In genomic region chr17:51430581-51430980, GRCh38 we compare ENCODE assay signal across 16 cellular contexts.
DNase-seq lines count a peak whose midpoint lies in the region; FAIRE-seq lines count a peak whose summit lies in the region.
"Had no signal": no experiment of that assay in that cellular context is flagged by ENCODE, and none has a peak within 500 bp of the region (broad histone marks: within the 10 kb centered on the region; RNA-seq: fewer than 3 reads in every experiment).

No MANE protein-coding gene starts in this region.

- WGBS in small intestine, 3 donors: 86 to 88% (median 87%) methylated on average over 5 of the region's 5 CpGs

- no peaks in the 10 kb centered on the region for H3K9me3 Mint-ChIP-seq in activated T-cell treated with anti-CD3 and anti-CD28 coated beads, Interleukin-2, amount 50 U/mL, for 24 hours
- H3K9me3 Mint-ChIP-seq in CD4-positive, alpha-beta memory T cell: no peaks in the 10 kb centered on the region
- no peaks in the 10 kb centered on the region for H3K9me3 Mint-ChIP-seq in activated CD4-positive, alpha-beta memory T cell treated with anti-CD3 and anti-CD28 coated beads, Interleukin-2, amount 10 ng/mL, durations not matched to agents 7 days and 5 days

- H3K27ac ChIP-seq in CD4-positive, alpha-beta memory T cell (ENCODE audit: low read depth, low read length): peak overlapping the region; percentile 84
- H3K27ac ChIP-seq in small intestine (ENCODE audit: low read depth in 1 of 2, low read length in 1 of 2): no peak overlapping the region
- H3K27ac ChIP-seq: KMS-11 had no signal

- no peak for FAIRE-seq in small intestine (lab: Jason Lieb, UNC)
- FAIRE-seq: D721Med had no signal

- H3K4me1 ChIP-seq in CD4-positive, alpha-beta memory T cell (ENCODE audit: insufficient read depth, low read length): peaks cover 68% of the 10 kb centered on the region
- no peaks in the 10 kb centered on the region for H3K4me1 ChIP-seq in small intestine (ENCODE audit: control insufficient read depth in 2 of 2, insufficient read depth in 1 of 2, low read depth in 1 of 2, low read length in 1 of 2)

- no peaks in the 10 kb centered on the region for H3K9me3 ChIP-seq in CD4-positive, alpha-beta memory T cell (ENCODE audit: control insufficient read depth in 1 of 2, low read length in 2 of 2)
- no peaks in the 10 kb centered on the region for H3K9me3 ChIP-seq in small intestine (ENCODE audit: control insufficient read depth, low read depth)

- no peaks in the 10 kb centered on the region for H3K27me3 ChIP-seq in CD4-positive, alpha-beta memory T cell (ENCODE audit: insufficient read depth, low read length)
- H3K27me3 ChIP-seq in small intestine (ENCODE audit: control insufficient read depth in 2 of 2, insufficient read depth in 2 of 2, low read length in 2 of 2): no peaks in the 10 kb centered on the region

- CTCF ChIA-PET in CD4-positive, alpha-beta memory T cell (lab: Charles Lee; ENCODE audit: partially characterized antibody): interaction anchor here (0.8 to 1.5 kb wide), 2 partner anchors 31 to 59 kb away, joined by 3 to 5 read pairs; no protein-coding TSS in a partner anchor
- CTCF ChIA-PET in activated CD4-positive, alpha-beta memory T cell treated with anti-CD3 and anti-CD28 coated beads, Interleukin-2, amount 10 ng/mL, durations not matched to agents 7 days and 5 days (lab: Charles Lee): no interaction called here

- H3K27me3 Mint-ChIP-seq in activated T-cell treated with anti-CD3 and anti-CD28 coated beads, Interleukin-2, amount 50 U/mL, for 24 hours: no peaks in the 10 kb centered on the region
- no peaks in the 10 kb centered on the region for H3K27me3 Mint-ChIP-seq in CD4-positive, alpha-beta memory T cell
- H3K27me3 Mint-ChIP-seq in activated CD4-positive, alpha-beta memory T cell treated with anti-CD3 and anti-CD28 coated beads, Interleukin-2, amount 10 ng/mL, durations not matched to agents 7 days and 5 days: no peaks in the 10 kb centered on the region

- peaks cover 68% of the 10 kb centered on the region for H3K4me1 Mint-ChIP-seq in activated T-cell treated with anti-CD3 and anti-CD28 coated beads, Interleukin-2, amount 50 U/mL, for 24 hours (ENCODE audit: low read depth)
- peaks cover 57 to 70% (median 64%) of the 10 kb centered on the region in 4 donors for H3K4me1 Mint-ChIP-seq in CD4-positive, alpha-beta memory T cell
- H3K4me1 Mint-ChIP-seq in activated CD4-positive, alpha-beta memory T cell treated with anti-CD3 and anti-CD28 coated beads, Interleukin-2, amount 10 ng/mL, durations not matched to agents 7 days and 5 days: peaks cover 73% of the 10 kb centered on the region

- intact Hi-C loops in CD4-positive, alpha-beta memory T cell (cut with micrococcal nuclease): no loop called here

- H3K36me3 Mint-ChIP-seq in activated T-cell treated with anti-CD3 and anti-CD28 coated beads, Interleukin-2, amount 50 U/mL, for 24 hours (ENCODE audit: low read depth): peaks cover 4% of the 10 kb centered on the region
- H3K36me3 Mint-ChIP-seq in CD4-positive, alpha-beta memory T cell: no peaks in the 10 kb centered on the region
- H3K36me3 Mint-ChIP-seq in activated CD4-positive, alpha-beta memory T cell treated with anti-CD3 and anti-CD28 coated beads, Interleukin-2, amount 10 ng/mL, durations not matched to agents 7 days and 5 days (ENCODE audit: low read depth): no peaks in the 10 kb centered on the region

- peak overlapping the region; percentile 84 for H3K27ac Mint-ChIP-seq in activated T-cell treated with anti-CD3 and anti-CD28 coated beads, Interleukin-2, amount 50 U/mL, for 24 hours
- H3K27ac Mint-ChIP-seq in CD4-positive, alpha-beta memory T cell: peak overlapping the region; percentile 81 to 99 (median 96)
- peak overlapping the region; percentile 83 for H3K27ac Mint-ChIP-seq in activated CD4-positive, alpha-beta memory T cell treated with anti-CD3 and anti-CD28 coated beads, Interleukin-2, amount 10 ng/mL, durations not matched to agents 7 days and 5 days
- H3K27ac Mint-ChIP-seq: H9 had no signal

- DNase-seq in activated T-cell treated with anti-CD3 and anti-CD28 coated beads, Interleukin-2, amount 50 U/mL, for 24 hours: no peak
- no peak for DNase-seq in activated T-cell treated with anti-CD3 and anti-CD28 coated beads, Interleukin-2, amount 50 U/mL, for 48 hours
- DNase-seq in CD4-positive, alpha-beta memory T cell: peak in 2 of 5 donors; percentile 21 to 50
- no peak for DNase-seq in activated CD4-positive, alpha-beta memory T cell treated with anti-CD3 and anti-CD28 coated beads, Interleukin-2, amount 10 ng/mL, durations not matched to agents 7 days and 5 days
- DNase-seq in islet precursor cell (peak; percentile 29), NCI-H2107 (lab: John Stamatoyannopoulos, UW) (no peak), small intestine (no peak)
- DNase-seq: AML-193, DMS79, H9, NCI-H1436, NCI-H2029, NCI-H748 treated with DMSO at 0.1 percent for 48 hours, RPMI8226 had no signal

- no peak overlapping the region for H3K4me3 Mint-ChIP-seq in activated T-cell treated with anti-CD3 and anti-CD28 coated beads, Interleukin-2, amount 50 U/mL, for 24 hours
- peak overlapping the region in 6 of 8 donors; percentile 14 to 78 (median 48) for H3K4me3 Mint-ChIP-seq in CD4-positive, alpha-beta memory T cell
- no peak overlapping the region for H3K4me3 Mint-ChIP-seq in activated CD4-positive, alpha-beta memory T cell treated with anti-CD3 and anti-CD28 coated beads, Interleukin-2, amount 10 ng/mL, durations not matched to agents 7 days and 5 days
- H3K4me3 Mint-ChIP-seq: H9 had no signal

- H3K36me3 ChIP-seq in CD4-positive, alpha-beta memory T cell (ENCODE audit: insufficient read depth, low read length): no peaks in the 10 kb centered on the region
- no peaks in the 10 kb centered on the region for H3K36me3 ChIP-seq in small intestine (ENCODE audit: control insufficient read depth in 2 of 2, insufficient read depth in 2 of 2, low read length in 2 of 2)

- POLR2A ChIA-PET in CD4-positive, alpha-beta memory T cell (lab: Charles Lee; ENCODE audit: partially characterized antibody): interaction anchor here (1.0 kb wide), 1 partner anchor 9 kb away, joined by 3 read pairs; no protein-coding TSS in a partner anchor
- POLR2A ChIA-PET in activated CD4-positive, alpha-beta memory T cell treated with anti-CD3 and anti-CD28 coated beads, Interleukin-2, amount 10 ng/mL, durations not matched to agents 7 days and 5 days (lab: Charles Lee): no interaction called here

- no peak overlapping the region for H3K4me3 ChIP-seq in CD4-positive, alpha-beta memory T cell (ENCODE audit: low read length in 2 of 2)
- no peak overlapping the region for H3K4me3 ChIP-seq in small intestine (ENCODE audit: low read depth in 1 of 2, low read length in 2 of 2)

Comparison
In these comparisons a context has a peak if more than half of its experiments do, and no peak if none do; other contexts are left out.
1. H3K4me3 Mint-ChIP-seq: peak in CD4-positive, alpha-beta memory T cell (6 of 8); none in activated T-cell treated with anti-CD3 and anti-CD28 coated beads, Interleukin-2, amount 50 U/mL, for 24 hours (single experiment) and activated CD4-positive, alpha-beta memory T cell treated with anti-CD3 and anti-CD28 coated beads, Interleukin-2, amount 10 ng/mL, durations not matched to agents 7 days and 5 days (single experiment).
2. Peak in every context shown above with its lines, with median percentiles within 50 percentile points of each other: H3K27ac Mint-ChIP-seq.